In genomic region chr1:64343105-64343960, GRCh38 we compare ENCODE assay signal across 9 cellular contexts.
DNase-seq lines count a peak whose midpoint lies in the region; ATAC-seq and TF ChIP-seq lines count a peak whose summit lies in the region.
"Had no signal": no experiment of that assay in that cellular context is flagged by ENCODE, and none has a peak within 500 bp of the region (broad histone marks: within the 10 kb centered on the region; RNA-seq: fewer than 3 reads in every experiment).

No MANE protein-coding gene starts in this region.

- H4K20me1 ChIP-seq in GM23248 (ENCODE audit: insufficient read depth) (no peaks in the 10 kb centered on the region), osteoblast (ENCODE audit: insufficient read depth, low read length) (no peaks in the 10 kb centered on the region)

- H3K4me1 ChIP-seq in GM23248 (ENCODE audit: insufficient read depth) (peaks cover 23% of the 10 kb centered on the region), breast epithelium (no peaks in the 10 kb centered on the region), osteoblast (ENCODE audit: insufficient read depth, low read length) (peaks cover 4% of the 10 kb centered on the region), gastroesophageal sphincter (no peaks in the 10 kb centered on the region)
- H3K4me1 ChIP-seq: pancreas had no signal

- H3K9me3 ChIP-seq in GM23248 (ENCODE audit: low read depth) (no peaks in the 10 kb centered on the region), breast epithelium (no peaks in the 10 kb centered on the region), osteoblast (ENCODE audit: low read depth, low read length) (no peaks in the 10 kb centered on the region), gastroesophageal sphincter (no peaks in the 10 kb centered on the region)
- H3K9me3 ChIP-seq: pancreas had no signal

- H3K9me2 ChIP-seq in GM23248 (ENCODE audit: insufficient read depth), result no peaks in the 10 kb centered on the region

- in situ Hi-C loops in GM23248 (cut with MboI), result no loop called here

- H3K27me3 ChIP-seq in GM23248 (replicated peaks; ENCODE audit: insufficient read depth), result no peaks in the 10 kb centered on the region; the same call in 1 of the 2 replicates
- no peaks in the 10 kb centered on the region for H3K27me3 ChIP-seq in breast epithelium
- H3K27me3 ChIP-seq in osteoblast (ENCODE audit: insufficient read depth, low read length), result peaks cover 3% of the 10 kb centered on the region
- no peaks in the 10 kb centered on the region for H3K27me3 ChIP-seq in gastroesophageal sphincter
- H3K27me3 ChIP-seq: pancreas had no signal

- peak overlapping the region; percentile 72 for H3K4me2 ChIP-seq in GM23248 (ENCODE audit: unreplicated experiment)
- H3K4me2 ChIP-seq in osteoblast (ENCODE audit: insufficient read depth, low read length), result no peak overlapping the region

- 42 to 46% methylated on average over 8 of the region's 8 CpGs for WGBS in GM23248 (ENCODE audit: low coverage in 1 of 2, low lambda C conversion rate in 2 of 2, missing lambda C conversion rate in 2 of 2), 2 experiments
- 61 to 73% methylated on average over 5 to 8 of the region's 8 CpGs for WGBS in gastroesophageal sphincter (ENCODE audit: low coverage in 1 of 2), 2 donors

- H3K36me3 ChIP-seq in GM23248 (ENCODE audit: low read depth) (no peaks in the 10 kb centered on the region), breast epithelium (no peaks in the 10 kb centered on the region), osteoblast (ENCODE audit: insufficient read depth, low read length) (no peaks in the 10 kb centered on the region), gastroesophageal sphincter (no peaks in the 10 kb centered on the region)
- H3K36me3 ChIP-seq: pancreas had no signal

- ATAC-seq in gastroesophageal sphincter (no peak), GM18511 (IDR thresholded peaks at IDR 0.05; ENCODE audit: unreplicated experiment) (no peak)

- TF ChIP-seq POLR2A in breast epithelium (IDR thresholded peaks at IDR 0.05) (no peak), gastroesophageal sphincter (IDR thresholded peaks at IDR 0.05) (no peak)

- H2AFZ ChIP-seq in GM23248 (no peak overlapping the region), osteoblast (ENCODE audit: low read length) (no peak overlapping the region)

- no peaks in the 10 kb centered on the region for H3K79me2 ChIP-seq in GM23248 (ENCODE audit: insufficient read depth)
- no peaks in the 10 kb centered on the region for H3K79me2 ChIP-seq in osteoblast (ENCODE audit: insufficient read depth, low read length)

- H3K27ac ChIP-seq in GM23248 (peak overlapping the region; percentile 41), breast epithelium (peak overlapping the region; percentile 77 to 90), osteoblast (ENCODE audit: low read depth, low read length) (no peak overlapping the region), gastroesophageal sphincter (no peak overlapping the region)
- H3K27ac ChIP-seq: pancreas had no signal

- no peak for TF ChIP-seq EP300 in gastroesophageal sphincter (IDR thresholded peaks at IDR 0.05)

- intact Hi-C loops in breast epithelium (cut with DNase I; ENCODE audit: low total_unique reads), result no loop called here

- H3F3A ChIP-seq in GM23248 (ENCODE audit: insufficient read depth), result peaks cover 21% of the 10 kb centered on the region

- TF ChIP-seq CTCF in breast epithelium (IDR thresholded peaks at IDR 0.05) (no peak), osteoblast (IDR thresholded peaks at IDR 0.05; ENCODE audit: extremely low read depth, low read depth, low read length) (no peak), gastroesophageal sphincter (IDR thresholded peaks at IDR 0.05) (no peak)

- no peak overlapping the region for H3K9ac ChIP-seq in GM23248

- H3K4me3 ChIP-seq in GM23248, result 0 out of 2 replicates have a peak overlapping the region, but pooled peaks have one; percentile 9
- H3K4me3 ChIP-seq in breast epithelium, result peak overlapping the region in 1 of 3 donors; percentile 32
- H3K4me3 ChIP-seq in osteoblast (ENCODE audit: insufficient read depth, low read length), result no peak overlapping the region
- H3K4me3 ChIP-seq in gastroesophageal sphincter, result no peak overlapping the region
- H3K4me3 ChIP-seq: pancreas had no signal

- DNase-seq in GM23248, result peak; percentile 91
- peak; percentile 95 for DNase-seq in NCI-H226
- DNase-seq in breast epithelium (ENCODE audit: low spot score in 2 of 2), result peak; percentile 90 to 91
- peak; percentile 68 for DNase-seq in osteoblast (ENCODE audit: insufficient read length, low spot score, missing footprints)
- DNase-seq in NOMO-1 (lab: John Stamatoyannopoulos, UW; ENCODE audit: unreplicated experiment in 2 of 2), result no peak
- DNase-seq in AML-193 (lab: John Stamatoyannopoulos, UW), result no peak
- DNase-seq: pancreas had no signal

Comparison
In these comparisons a context has a peak if more than half of its experiments do, and no peak if none do; other contexts are left out.
1. DNase-seq: peak in GM23248 (single experiment), NCI-H226 (single experiment), breast epithelium (2 of 2) and osteoblast (single experiment); none in NOMO-1 (0 of 2) and AML-193 (0 of 2).
2. H3K27ac ChIP-seq: peak in GM23248 (single experiment) and breast epithelium (2 of 2); none in osteoblast (single experiment) and gastroesophageal sphincter (0 of 4).